Comparison of ENCODE assay signal across 17 cellular contexts in genomic region chr5:145872486-145872885, GRCh38. TPM values are rescaled to one million over a fixed set of nuclear protein-coding genes. Genes with fewer than 3 reads are reported as not detected.
"Had no signal": no experiment of that assay in that cellular context is flagged by ENCODE, and none has a peak within 500 bp of the region (broad histone marks: within the 10 kb centered on the region; RNA-seq: fewer than 3 reads in every experiment).

No MANE protein-coding gene starts in this region.

- DNase-seq: activated CD4-positive, alpha-beta T cell treated with anti-CD3 and anti-CD28 coated beads for 1 hour; activated CD4-positive, alpha-beta T cell treated with anti-CD3 and anti-CD28 coated beads, Interleukin-2, amount 50 U/mL, for 48 hours; activated effector memory CD4-positive, alpha-beta T cell treated with anti-CD3 and anti-CD28 coated beads, Interleukin-2, amount 50 U/mL, for 16 hours; activated T-cell treated with anti-CD3 and anti-CD28 coated beads, Interleukin-2, amount 50 U/mL, for 4 hours; amniotic stem cell; body of pancreas; hippocampal formation; lower lobe of right lung; right lobe of liver; spleen; stimulated activated CD4-positive, alpha-beta T cell treated with anti-CD3 and anti-CD28 coated beads, Interleukin-1b, Interleukin-23, amount 100 ng/mL, for 48 hours; T-helper 9 cell; trophoblast cell had no signal

- H3K9me3 ChIP-seq: body of pancreas, lower lobe of right lung, right lobe of liver, spleen had no signal

- H3K4me3 ChIP-seq: body of pancreas, lower lobe of right lung, right lobe of liver, spleen had no signal

- H3K4me1 ChIP-seq: body of pancreas, lower lobe of right lung, right lobe of liver, spleen had no signal

- H3K27ac ChIP-seq: body of pancreas, lower lobe of right lung, right lobe of liver, spleen had no signal

- H3K36me3 ChIP-seq: lower lobe of right lung, right lobe of liver, spleen had no signal

- H3K27me3 ChIP-seq: body of pancreas, right lobe of liver had no signal

RNA-seq across cellular contexts. Expression of gene GRXCR2, which starts 0.3 kb away (rescaled TPM):
- total RNA-seq: activated naive CD4-positive, alpha-beta T cell treated with anti-CD3 and anti-CD28 coated beads, Interleukin-2, amount 50 U/mL, for 72 hours; activated T-cell treated with anti-CD3 and anti-CD28 coated beads, Interleukin-2, amount 50 U/mL, for 4 hours; body of pancreas; epithelial cell of proximal tubule; kidney epithelial cell; lower lobe of right lung; mesothelial cell of epicardium; right lobe of liver; spleen had no signal
